In the genomic region with DNA sequence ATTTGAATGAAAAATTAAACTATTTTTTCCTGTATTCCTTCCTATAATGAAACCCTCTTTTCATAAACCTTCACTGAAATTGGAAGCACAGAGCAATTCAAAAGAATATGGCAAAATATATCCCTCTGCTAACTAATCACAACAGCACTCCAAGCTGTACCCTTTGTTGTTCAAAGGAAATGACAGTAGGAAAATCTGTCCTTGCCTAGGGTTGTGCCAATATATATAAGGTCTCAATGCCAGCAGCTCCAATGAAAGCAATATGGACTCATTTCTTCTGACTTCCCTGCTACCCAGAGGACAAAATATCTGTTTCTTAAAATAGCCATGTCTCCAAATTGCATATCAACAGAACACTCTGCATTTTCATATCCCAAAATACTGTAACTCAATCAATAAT, we compare ENCODE assay signal across 24 cellular contexts.
"Had no signal": no experiment of that assay in that cellular context is flagged by ENCODE, and none has a peak within 500 bp of the region (broad histone marks: within the 10 kb centered on the region; RNA-seq: fewer than 3 reads in every experiment).

No MANE protein-coding gene starts in this region.

- DNase-seq: islet precursor cell; kidney glomerular epithelial cell; left cardiac atrium; lower lobe of right lung; mammary epithelial cell; mesenchymal stem cell; naive thymus-derived CD8-positive, alpha-beta T cell; nucleus accumbens; pancreas; psoas muscle; right lobe of liver; stimulated activated CD4-positive, alpha-beta T cell treated with anti-CD3 and anti-CD28 coated beads, Interleukin-1b, Interleukin-23, amount 100 ng/mL, for 48 hours; stimulated activated CD4-positive, alpha-beta T cell treated with anti-CD3 and anti-CD28 coated beads, Interleukin-2, amount 100 ng/mL, for 48 hours; stimulated activated CD4-positive, alpha-beta T cell treated with anti-CD3 and anti-CD28 coated beads, Interleukin-4, amount 100 ng/mL, for 4 hours; stimulated activated CD8-positive, alpha-beta memory T cell treated with anti-CD3 and anti-CD28 coated beads, Interleukin-4, amount 100 ng/mL, for 48 hours; stimulated activated naive CD4-positive, alpha-beta T cell treated with Interleukin-2 at 50 U/mL for 16 hours; stimulated activated naive CD8-positive, alpha-beta T cell treated with anti-CD3 and anti-CD28 coated beads, Interleukin-15, amount 100 ng/mL, for 72 hours; substantia nigra; uterus had no signal

- H3K27ac ChIP-seq: lower lobe of right lung, pancreas, psoas muscle, right atrium auricular region, right lobe of liver, tibial nerve, uterus had no signal

- H3K36me3 ChIP-seq: lower lobe of right lung, pancreas, right atrium auricular region, right lobe of liver, tibial nerve, uterus had no signal

- ATAC-seq: left cardiac atrium; left lobe of liver; lower lobe of right lung; naive thymus-derived CD8-positive, alpha-beta T cell; pancreas; psoas muscle; right lobe of liver; stimulated activated memory B cell treated with anti-CD40 and anti-IgM and Interleukin-4, amounts not matched to agents 10 μg/mL and 1 μg/mL and 100 μg/mL, for 72 hours; stimulated activated naive CD8-positive, alpha-beta T cell treated with anti-CD3 and anti-CD28 coated beads, Interleukin-15, amount 100 ng/mL, for 72 hours had no signal

- FAIRE-seq: pancreas had no signal

- H3K4me3 ChIP-seq: lower lobe of right lung, pancreas, psoas muscle, right atrium auricular region, right lobe of liver, smooth muscle cell, tibial nerve, uterus had no signal

- H3K4me1 ChIP-seq: lower lobe of right lung, pancreas, psoas muscle, right atrium auricular region, right lobe of liver, uterus had no signal

- H3K27me3 ChIP-seq: pancreas, right atrium auricular region, right lobe of liver, tibial nerve, uterus had no signal

- H3K4me2 ChIP-seq: smooth muscle cell had no signal

- H3K9me3 ChIP-seq: lower lobe of right lung, pancreas, psoas muscle, right atrium auricular region, right lobe of liver, tibial nerve, uterus had no signal
